Comparison of ENCODE assay signal across 22 cellular contexts in the genomic region with DNA sequence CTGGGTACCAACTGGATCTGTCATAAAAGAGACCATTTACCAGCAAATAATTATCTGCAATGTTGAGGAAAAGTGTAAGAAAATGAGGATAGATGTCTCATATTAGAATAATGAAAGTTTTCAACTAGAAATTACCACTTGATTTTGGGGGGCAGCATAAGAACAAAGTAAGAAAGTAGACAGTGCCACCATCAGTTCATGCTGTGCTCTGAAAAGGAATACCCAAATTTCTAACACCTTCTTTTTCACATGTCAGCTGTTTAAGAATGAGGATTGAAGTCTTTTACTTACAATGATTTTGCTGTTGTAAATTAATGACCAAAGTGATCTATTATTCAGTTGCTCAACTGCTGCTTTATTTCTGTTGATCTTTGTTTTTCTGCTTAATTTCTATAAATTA.
DNase-seq lines count a peak whose midpoint lies in the region; ATAC-seq, FAIRE-seq and TF ChIP-seq lines count a peak whose summit lies in the region.
"Had no signal": no experiment of that assay in that cellular context is flagged by ENCODE, and none has a peak within 500 bp of the region (broad histone marks: within the 10 kb centered on the region; RNA-seq: fewer than 3 reads in every experiment).

No MANE protein-coding gene starts in this region.

- peak; percentile 16; the same call in 1 of the 2 replicates for TF ChIP-seq CTCF in C4-2B (conservative IDR thresholded peaks at IDR 0.05)
- TF ChIP-seq CTCF in OCI-LY3 (IDR thresholded peaks at IDR 0.05; ENCODE audit: low read depth, low read length) = peak; percentile 33
- peak; percentile 26 for TF ChIP-seq CTCF in choroid plexus epithelial cell (conservative IDR thresholded peaks at IDR 0.05; ENCODE audit: low read depth, low read length)
- no peak for TF ChIP-seq CTCF in body of pancreas (IDR thresholded peaks at IDR 0.05)

- H3K4me1 ChIP-seq in OCI-LY3 (ENCODE audit: low read length) = no peaks in the 10 kb centered on the region
- H3K4me1 ChIP-seq in body of pancreas = peaks cover 8% of the 10 kb centered on the region
- H3K4me1 ChIP-seq: vagina had no signal

- H3K27ac ChIP-seq in C4-2B = no peak overlapping the region
- no peak overlapping the region for H3K27ac ChIP-seq in OCI-LY3 (ENCODE audit: low read length)
- H3K27ac ChIP-seq in body of pancreas = no peak overlapping the region
- H3K27ac ChIP-seq: thoracic aorta, vagina had no signal

- no peak overlapping the region for H3K4me2 ChIP-seq in OCI-LY3 (ENCODE audit: low read length)

- H3K36me3 ChIP-seq in OCI-LY3 (replicated peaks; ENCODE audit: low read depth, low read length) = no peaks in the 10 kb centered on the region
- no peaks in the 10 kb centered on the region for H3K36me3 ChIP-seq in body of pancreas (replicated peaks in 1 of 2; ENCODE audit: insufficient read depth in 1 of 2, low read depth in 2 of 2)
- H3K36me3 ChIP-seq: thoracic aorta, vagina had no signal

- DNase-seq in H54 (ENCODE audit: insufficient read length, low spot score) (no peak), choroid plexus epithelial cell (ENCODE audit: low read depth) (peak; percentile 3), body of pancreas (no peak)
- DNase-seq in activated naive CD4-positive, alpha-beta T cell treated with Interleukin-2 at 50 U/mL for 16 hours = no peak
- DNase-seq: activated CD4-positive, alpha-beta T cell treated with anti-CD3 and anti-CD28 coated beads for 4 hours; activated naive CD4-positive, alpha-beta T cell treated with anti-CD3 and anti-CD28 coated beads, Interleukin-2, amount 50 U/mL, for 16 hours; activated T-cell treated with anti-CD3 and anti-CD28 coated beads, Interleukin-2, amount 50 U/mL, for 72 hours; anterior cingulate cortex; CD4-positive, alpha-beta memory T cell; naive thymus-derived CD8-positive, alpha-beta T cell; NCI-H1436 treated with DMSO at 0.1 percent for 48 hours; NCI-H345; NK-92 treated with Interleukin-12 subunit alpha and Interleukin-12 subunit beta, amount 100 ng/mL, for 24 hours; stimulated activated CD4-positive, alpha-beta T cell treated with anti-CD3 and anti-CD28 coated beads, Interleukin-2, amount 100 ng/mL, for 48 hours; stimulated activated naive B cell treated with anti-CD40 and anti-IgM and Interleukin-4, amounts not matched to agents 10 μg/mL and 1 μg/mL and 100 μg/mL, for 72 hours; T-cell had no signal

- no peak overlapping the region for H2AFZ ChIP-seq in OCI-LY3 (ENCODE audit: low read depth, low read length)

- FAIRE-seq in H54 (lab: Jason Lieb, UNC) = peak; percentile 85

- H3K4me3 ChIP-seq in OCI-LY3 (ENCODE audit: low read length) = no peak overlapping the region
- H3K4me3 ChIP-seq in choroid plexus epithelial cell (ENCODE audit: low read depth, low read length) = no peak overlapping the region
- H3K4me3 ChIP-seq in body of pancreas = no peak overlapping the region
- H3K4me3 ChIP-seq: dorsolateral prefrontal cortex, thoracic aorta, vagina had no signal

- H3K9me3 ChIP-seq in OCI-LY3 (ENCODE audit: insufficient read depth, low read length) (no peaks in the 10 kb centered on the region), body of pancreas (no peaks in the 10 kb centered on the region)
- H3K9me3 ChIP-seq: thoracic aorta, vagina had no signal

- TF ChIP-seq POLR2A in H54 (IDR thresholded peaks at IDR 0.05; ENCODE audit: low read depth, low read length) (no peak), body of pancreas (IDR thresholded peaks at IDR 0.05) (no peak)

- H3K27me3 ChIP-seq in OCI-LY3 (ENCODE audit: low read depth, low read length) = no peaks in the 10 kb centered on the region
- no peaks in the 10 kb centered on the region for H3K27me3 ChIP-seq in body of pancreas
- H3K27me3 ChIP-seq: dorsolateral prefrontal cortex, vagina had no signal

- no peaks in the 10 kb centered on the region for H3K79me2 ChIP-seq in OCI-LY3 (ENCODE audit: low read length)

- ATAC-seq in GM18909 (IDR thresholded peaks at IDR 0.05; ENCODE audit: poor library complexity, unreplicated experiment) = no peak
- no peak for ATAC-seq in body of pancreas
- ATAC-seq: activated T-cell treated with anti-CD3 and anti-CD28 coated beads, Interleukin-2, amount 50 U/mL, for 72 hours; naive thymus-derived CD8-positive, alpha-beta T cell; stimulated activated naive B cell treated with anti-CD40 and anti-IgM and Interleukin-4, amounts not matched to agents 10 μg/mL and 1 μg/mL and 100 μg/mL, for 72 hours; T-cell had no signal

- H3K9ac ChIP-seq in OCI-LY3 (ENCODE audit: low read length) = no peak overlapping the region

- no peaks in the 10 kb centered on the region for H4K20me1 ChIP-seq in OCI-LY3 (ENCODE audit: insufficient read depth, low read length)

- intact Hi-C loops in body of pancreas (cut with DNase I) = no loop called here

Comparison
In these comparisons a context has a peak if more than half of its experiments do, and no peak if none do; other contexts are left out.
1. CTCF ChIP-seq: peak in C4-2B (single experiment), OCI-LY3 (single experiment) and choroid plexus epithelial cell (single experiment); none in body of pancreas (0 of 7).